In the genomic region with DNA sequence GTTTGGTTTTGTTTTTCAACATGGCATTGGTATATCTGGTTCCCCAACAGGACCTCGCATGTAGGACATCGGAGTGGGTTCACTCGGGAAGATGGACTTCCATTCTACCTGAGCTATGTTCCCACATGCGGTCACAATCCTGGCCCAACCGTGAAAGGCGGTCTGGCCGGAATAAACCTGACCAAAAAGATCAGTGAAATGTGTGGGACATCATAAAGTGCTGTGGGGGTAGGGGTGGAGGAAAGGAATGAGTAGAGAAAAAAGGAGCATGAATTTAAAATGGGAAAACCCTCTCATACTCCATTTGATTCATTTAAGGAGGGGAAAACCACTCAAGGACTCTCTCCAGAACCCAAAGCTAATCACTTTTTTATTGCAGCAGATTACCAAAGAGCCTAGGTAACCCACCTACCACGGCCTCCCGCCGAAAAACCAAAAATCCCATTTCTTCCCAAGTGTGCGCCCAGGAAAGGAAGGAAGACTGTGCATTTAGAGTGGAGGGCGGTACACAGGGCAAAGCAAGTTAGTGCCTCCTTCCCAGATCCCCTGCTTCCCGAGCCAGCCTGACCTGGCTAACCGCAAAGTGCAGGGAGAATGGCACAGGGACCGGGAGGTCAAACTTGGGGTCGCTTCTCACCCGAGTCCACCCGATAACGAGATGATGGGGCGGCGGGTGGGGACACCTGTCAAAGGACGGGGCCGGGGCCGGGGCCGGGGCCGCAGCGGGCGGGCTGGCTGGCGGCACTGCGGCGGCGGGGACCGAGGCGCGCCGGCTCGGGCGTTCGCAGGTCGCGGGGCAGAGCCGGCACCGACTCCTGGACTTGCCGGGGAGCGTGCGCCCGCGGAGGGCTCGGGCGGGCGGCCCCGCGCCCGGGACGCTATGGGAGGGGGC, we compare ENCODE assay signal across 8 cellular contexts. TPM values are rescaled to one million over a fixed set of nuclear protein-coding genes. Genes with fewer than 3 reads are reported as not detected.
DNase-seq lines count a peak whose midpoint lies in the region; ATAC-seq and TF ChIP-seq lines count a peak whose summit lies in the region.

No MANE protein-coding gene starts in this region.

- H3K4me2 ChIP-seq in BLaER1: peak overlapping the region; percentile 90
- H3K4me2 ChIP-seq in KMS-11: peak overlapping the region; percentile 51; the same call in 1 of the 2 replicates

- peak overlapping the region; percentile 34; the same call in 1 of the 2 replicates for H2AFZ ChIP-seq in KMS-11 (ENCODE audit: low read depth)

- H3K9me3 ChIP-seq in BLaER1 (no peaks in the 10 kb centered on the region), duodenal mucosa (ENCODE audit: control insufficient read depth in 1 of 2, low read length in 2 of 2) (no peaks in the 10 kb centered on the region), aorta (ENCODE audit: control insufficient read depth, low read length) (no peaks in the 10 kb centered on the region)
- no peaks in the 10 kb centered on the region for H3K9me3 ChIP-seq in effector memory CD4-positive, alpha-beta T cell (ENCODE audit: control insufficient read depth, low read length)

- H3K9me3 Mint-ChIP-seq in mesothelial cell of epicardium: no peaks in the 10 kb centered on the region

- peak overlapping the region; percentile 61; the same call in 1 of the 2 replicates for H3K9ac ChIP-seq in BLaER1
- H3K9ac ChIP-seq in KMS-11: no peak overlapping the region
- peak overlapping the region; percentile 20 to 23 for H3K9ac ChIP-seq in duodenal mucosa (ENCODE audit: low read depth in 1 of 2, low read length in 2 of 2)

- H3K27me3 Mint-ChIP-seq in mesothelial cell of epicardium (ENCODE audit: low read depth): peaks cover 27% of the 10 kb centered on the region

- no peaks in the 10 kb centered on the region for H3K36me3 Mint-ChIP-seq in mesothelial cell of epicardium

- peak overlapping the region; percentile 44 for H3K27ac Mint-ChIP-seq in mesothelial cell of epicardium

- peaks cover 12% of the 10 kb centered on the region for H3K4me1 ChIP-seq in BLaER1
- H3K4me1 ChIP-seq in KMS-11 (ENCODE audit: low read depth, poor library complexity, severe bottlenecking): peaks cover 5% of the 10 kb centered on the region
- H3K4me1 ChIP-seq in duodenal mucosa (ENCODE audit: control insufficient read depth in 1 of 2, insufficient read depth in 2 of 2, low read length in 2 of 2): peaks cover 16 to 17% of the 10 kb centered on the region in 2 donors
- no peaks in the 10 kb centered on the region for H3K4me1 ChIP-seq in aorta (ENCODE audit: control insufficient read depth in 1 of 2, insufficient read depth in 2 of 2, low read length in 2 of 2)
- H3K4me1 ChIP-seq in effector memory CD4-positive, alpha-beta T cell (ENCODE audit: control insufficient read depth, insufficient read depth, low read length, poor library complexity, severe bottlenecking): peaks cover 2% of the 10 kb centered on the region

- H3K4me3 Mint-ChIP-seq in mesothelial cell of epicardium: peak overlapping the region; percentile 86

- H3K4me3 ChIP-seq in BLaER1 (peak overlapping the region; percentile 75), KMS-11 (IDR thresholded peaks at IDR 0.05; ENCODE audit: insufficient read depth, low read depth, low read length) (no peak overlapping the region), duodenal mucosa (ENCODE audit: low read depth in 1 of 2, low read length in 2 of 2) (peak overlapping the region; percentile 66 to 78), aorta (ENCODE audit: low read length in 2 of 2) (peak overlapping the region; percentile 63 to 92)
- H3K4me3 ChIP-seq in effector memory CD4-positive, alpha-beta T cell (ENCODE audit: insufficient read depth, low read depth, low read length, poor library complexity, severe bottlenecking): no peak overlapping the region

- DNase-seq in mesothelial cell of epicardium (ENCODE audit: low spot score in 2 of 2, unreplicated experiment in 2 of 2) (peak; percentile 31 to 43), aorta (no peak), H4 (ENCODE audit: low spot score) (no peak)
- no peak for DNase-seq in effector memory CD4-positive, alpha-beta T cell

- no peaks in the 10 kb centered on the region for H3K79me2 ChIP-seq in KMS-11 (ENCODE audit: insufficient read depth, low read depth)

- H3K27me3 ChIP-seq in BLaER1 (peaks cover 33% of the 10 kb centered on the region), KMS-11 (ENCODE audit: insufficient read depth, low read depth) (no peaks in the 10 kb centered on the region; the same call in 1 of the 2 replicates), duodenal mucosa (ENCODE audit: control insufficient read depth in 1 of 2, insufficient read depth in 2 of 2, low read length in 2 of 2) (peaks cover 0 to 10% of the 10 kb centered on the region in 2 donors), aorta (ENCODE audit: control insufficient read depth in 1 of 2, insufficient read depth in 2 of 2, low read length in 1 of 2) (no peaks in the 10 kb centered on the region)
- H3K27me3 ChIP-seq in effector memory CD4-positive, alpha-beta T cell (replicated peaks; ENCODE audit: control insufficient read depth, insufficient read depth, low read length, poor library complexity, severe bottlenecking): peaks cover 23% of the 10 kb centered on the region

- H4K20me1 ChIP-seq in BLaER1 (no peaks in the 10 kb centered on the region), KMS-11 (ENCODE audit: insufficient read depth) (no peaks in the 10 kb centered on the region)

- no peak for TF ChIP-seq CTCF in KMS-11 (conservative IDR thresholded peaks at IDR 0.05; ENCODE audit: low read depth, low read length)
- no peak for TF ChIP-seq CTCF in mesothelial cell of epicardium (IDR thresholded peaks at IDR 0.05; ENCODE audit: unreplicated experiment)

- intact Hi-C loops in aorta (cut with DNase I): no loop called here

- WGBS in aorta, 2 donors: 17% methylated on average over 50 to 55 of the region's 55 CpGs

- H3K36me3 ChIP-seq in BLaER1: no peaks in the 10 kb centered on the region
- H3K36me3 ChIP-seq in KMS-11 (ENCODE audit: insufficient read depth): no peaks in the 10 kb centered on the region
- H3K36me3 ChIP-seq in duodenal mucosa (ENCODE audit: control insufficient read depth in 1 of 2, insufficient read depth in 2 of 2, low read length in 2 of 2): no peaks in the 10 kb centered on the region
- H3K36me3 ChIP-seq in aorta (ENCODE audit: control insufficient read depth in 1 of 2, insufficient read depth in 2 of 2, low read length in 1 of 2): no peaks in the 10 kb centered on the region
- no peaks in the 10 kb centered on the region for H3K36me3 ChIP-seq in effector memory CD4-positive, alpha-beta T cell (ENCODE audit: control insufficient read depth, insufficient read depth, low read length)

- no peak for ATAC-seq in aorta (ENCODE audit: low FRiP score)
- ATAC-seq in HG02981 (IDR thresholded peaks at IDR 0.05; ENCODE audit: unreplicated experiment): no peak

- H3K4me1 Mint-ChIP-seq in mesothelial cell of epicardium: peaks cover 14% of the 10 kb centered on the region

- H3K27ac ChIP-seq in BLaER1 (no peak overlapping the region), KMS-11 (no peak overlapping the region), duodenal mucosa (ENCODE audit: low read depth, low read length) (no peak overlapping the region), aorta (ENCODE audit: low read depth in 1 of 2, low read length in 2 of 2) (no peak overlapping the region)
- H3K27ac ChIP-seq in effector memory CD4-positive, alpha-beta T cell (ENCODE audit: insufficient read depth, low read length, poor library complexity, severe bottlenecking): no peak overlapping the region

RNA-seq across cellular contexts. Expression of gene TMEM150C, which starts 0.7 kb away (rescaled TPM):
- total RNA-seq in mesothelial cell of epicardium (3.5 to 4.3 TPM (median 4.0 TPM) in 3 replicates), aorta (1 to 10 TPM; 3.5 to 6.5 TPM)
- polyA plus RNA-seq in aorta: under 1 TPM in 1 of 2 donors, not detected in 1; 0.05 TPM
- total RNA-seq in H4 (2014; rRNA removed; shearing (Covaris generic)): 4.1 and 6.3 TPM in 2 replicates

Comparison
In these comparisons a context has a peak if more than half of its experiments do, and no peak if none do; other contexts are left out.
1. H3K4me3 ChIP-seq: peak in BLaER1 (single experiment), duodenal mucosa (2 of 2) and aorta (2 of 2); none in KMS-11 (single experiment) and effector memory CD4-positive, alpha-beta T cell (single experiment).
2. DNase-seq: peak in mesothelial cell of epicardium (2 of 2); none in aorta (0 of 2), effector memory CD4-positive, alpha-beta T cell (0 of 3) and H4 (single experiment).